In genomic region chr7:116772423-116772852, GRCh38 we compare ENCODE assay signal across 16 cellular contexts.
A peak's percentile ranks its signal among the peaks of the same experiment; 100 is the strongest.
DNase-seq lines count a peak whose midpoint lies in the region; ATAC-seq and TF ChIP-seq lines count a peak whose summit lies in the region.
"Had no signal": no experiment of that assay in that cellular context is flagged by ENCODE, and none has a peak within 500 bp of the region (broad histone marks: within the 10 kb centered on the region; RNA-seq: fewer than 3 reads in every experiment).

No MANE protein-coding gene starts in this region.

- ATAC-seq in stimulated activated naive CD8-positive, alpha-beta T cell treated with anti-CD3 and anti-CD28 coated beads, Interleukin-15, amount 100 ng/mL, for 72 hours, result no peak
- ATAC-seq: activated CD8-positive, alpha-beta memory T cell treated with anti-CD3 and anti-CD28 coated beads, Interleukin-2, amount 10 ng/mL, durations not matched to agents 7 days and 5 days had no signal

- H2AFZ ChIP-seq in fibroblast of lung (ENCODE audit: low read length) (no peak overlapping the region), MM.1S (ENCODE audit: low read length) (no peak overlapping the region)
- H2AFZ ChIP-seq: neural progenitor cell had no signal

- CTCF ChIA-PET in RWPE1 (lab: Yijun Ruan, JAX) (no interaction called here), Caco-2 (lab: Charles Lee) (no interaction called here)

- H3K9me3 Mint-ChIP-seq in osteocyte (ENCODE audit: unreplicated experiment) (peaks cover 4% of the 10 kb centered on the region), Caco-2 (ENCODE audit: unreplicated experiment) (no peaks in the 10 kb centered on the region)
- no peaks in the 10 kb centered on the region for H3K9me3 Mint-ChIP-seq in stimulated activated naive CD8-positive, alpha-beta T cell treated with anti-CD3 and anti-CD28 coated beads, Interleukin-15, amount 100 ng/mL, for 72 hours
- H3K9me3 Mint-ChIP-seq: neural progenitor cell had no signal

- H3K36me3 ChIP-seq in fibroblast of lung (ENCODE audit: control insufficient read depth, insufficient read depth, low read length) (no peaks in the 10 kb centered on the region), MM.1S (replicated peaks; ENCODE audit: insufficient read depth, low read length) (no peaks in the 10 kb centered on the region), Caco-2 (ENCODE audit: control insufficient read depth, insufficient read depth, low read length) (peaks cover 3% of the 10 kb centered on the region)
- H3K36me3 ChIP-seq: neural progenitor cell, thyroid gland had no signal

- H3K36me3 Mint-ChIP-seq in osteocyte (ENCODE audit: unreplicated experiment), result peaks cover 32% of the 10 kb centered on the region
- H3K36me3 Mint-ChIP-seq in Caco-2 (ENCODE audit: insufficient read depth, unreplicated experiment), result peaks cover 67% of the 10 kb centered on the region
- H3K36me3 Mint-ChIP-seq: activated CD8-positive, alpha-beta memory T cell treated with anti-CD3 and anti-CD28 coated beads, Interleukin-2, amount 10 ng/mL, durations not matched to agents 7 days and 5 days; neural progenitor cell had no signal

- H3K27me3 ChIP-seq in fibroblast of lung (ENCODE audit: control insufficient read depth, insufficient read depth, low read length), result no peaks in the 10 kb centered on the region
- no peaks in the 10 kb centered on the region for H3K27me3 ChIP-seq in MM.1S (replicated peaks; ENCODE audit: insufficient read depth, low read length)
- H3K27me3 ChIP-seq in Caco-2 (replicated peaks; ENCODE audit: control insufficient read depth, insufficient read depth, low read length), result no peaks in the 10 kb centered on the region
- H3K27me3 ChIP-seq: neural progenitor cell, thyroid gland had no signal

- no peaks in the 10 kb centered on the region for H3K79me2 ChIP-seq in fibroblast of lung (ENCODE audit: control insufficient read depth, insufficient read depth, low read length)
- no peaks in the 10 kb centered on the region for H3K79me2 ChIP-seq in MM.1S (ENCODE audit: low read length)

- H3K4me3 Mint-ChIP-seq in osteocyte (ENCODE audit: unreplicated experiment) (no peak overlapping the region), Caco-2 (ENCODE audit: unreplicated experiment) (no peak overlapping the region)
- no peak overlapping the region for H3K4me3 Mint-ChIP-seq in stimulated activated naive CD8-positive, alpha-beta T cell treated with anti-CD3 and anti-CD28 coated beads, Interleukin-15, amount 100 ng/mL, for 72 hours
- H3K4me3 Mint-ChIP-seq: activated CD8-positive, alpha-beta memory T cell treated with anti-CD3 and anti-CD28 coated beads, Interleukin-2, amount 10 ng/mL, durations not matched to agents 7 days and 5 days; neural progenitor cell had no signal

- BruUV-seq in Caco-2 (replicated peaks; lab: Mats Ljungman, UMichigan), result no TSS peak

- H3K4me2 ChIP-seq in fibroblast of lung (ENCODE audit: extremely low read depth, insufficient read depth, low read length) (peak overlapping the region; percentile 38), MM.1S (ENCODE audit: low read depth, low read length) (no peak overlapping the region)
- H3K4me2 ChIP-seq: neural progenitor cell had no signal

- intact Hi-C loops in Caco-2 (cut with micrococcal nuclease; ENCODE audit: unreplicated experiment), result no loop called here

- POLR2A ChIA-PET in RWPE1 (lab: Yijun Ruan, JAX; ENCODE audit: low non-redundant PET) (no interaction called here), Caco-2 (lab: Charles Lee) (no interaction called here)

- peaks cover 44% of the 10 kb centered on the region for H3K4me1 Mint-ChIP-seq in osteocyte (ENCODE audit: unreplicated experiment)
- no peaks in the 10 kb centered on the region for H3K4me1 Mint-ChIP-seq in stimulated activated naive CD8-positive, alpha-beta T cell treated with anti-CD3 and anti-CD28 coated beads, Interleukin-15, amount 100 ng/mL, for 72 hours
- peaks cover 24% of the 10 kb centered on the region for H3K4me1 Mint-ChIP-seq in Caco-2 (ENCODE audit: low read depth, unreplicated experiment)
- H3K4me1 Mint-ChIP-seq: activated CD8-positive, alpha-beta memory T cell treated with anti-CD3 and anti-CD28 coated beads, Interleukin-2, amount 10 ng/mL, durations not matched to agents 7 days and 5 days; neural progenitor cell had no signal

- H3K27ac ChIP-seq in RWPE1, result no peak overlapping the region
- H3K27ac ChIP-seq in fibroblast of lung (ENCODE audit: insufficient read depth, low read length), result peak overlapping the region; percentile 43
- no peak overlapping the region for H3K27ac ChIP-seq in MM.1S (ENCODE audit: low read length)
- H3K27ac ChIP-seq: neural progenitor cell had no signal

- TF ChIP-seq CTCF in RWPE1 (conservative IDR thresholded peaks at IDR 0.05; ENCODE audit: low read depth) (no peak), fibroblast of lung (conservative IDR thresholded peaks at IDR 0.05 in 1 of 2, IDR thresholded peaks at IDR 0.05 in 1 of 2; ENCODE audit: low read depth in 1 of 2, low read length in 2 of 2) (no peak), osteocyte (IDR thresholded peaks at IDR 0.05) (no peak), MM.1S (IDR thresholded peaks at IDR 0.05; ENCODE audit: low read length) (no peak), Caco-2 (IDR thresholded peaks at IDR 0.05; ENCODE audit: insufficient read depth in 1 of 2, low read depth in 1 of 2, low read length in 1 of 2, severe bottlenecking in 1 of 2, unreplicated experiment in 1 of 2) (no peak)

- H3K9me2 ChIP-seq in MM.1S (replicated peaks; ENCODE audit: insufficient read depth, low read length), result no peaks in the 10 kb centered on the region

- no peak overlapping the region for H3K4me3 ChIP-seq in fibroblast of lung (replicated peaks in 1 of 4; ENCODE audit: control extremely low read depth in 1 of 4, insufficient read depth in 1 of 4, low read depth in 3 of 4, low read length in 4 of 4)
- no peak overlapping the region for H3K4me3 ChIP-seq in MM.1S (ENCODE audit: low read length)
- no peak overlapping the region for H3K4me3 ChIP-seq in Caco-2 (ENCODE audit: low read depth, low read length)
- H3K4me3 ChIP-seq: neural progenitor cell, thyroid gland had no signal

- H3K4me1 ChIP-seq in fibroblast of lung (ENCODE audit: control insufficient read depth, extremely low read depth, insufficient read depth, low read length) (peaks cover 13% of the 10 kb centered on the region), MM.1S (ENCODE audit: low read length) (no peaks in the 10 kb centered on the region), Caco-2 (peaks cover 35% of the 10 kb centered on the region)
- H3K4me1 ChIP-seq: neural progenitor cell had no signal

- peak overlapping the region; percentile 40 for H3K27ac Mint-ChIP-seq in osteocyte (ENCODE audit: unreplicated experiment)
- no peak overlapping the region for H3K27ac Mint-ChIP-seq in stimulated activated naive CD8-positive, alpha-beta T cell treated with anti-CD3 and anti-CD28 coated beads, Interleukin-15, amount 100 ng/mL, for 72 hours
- H3K27ac Mint-ChIP-seq in Caco-2 (ENCODE audit: unreplicated experiment), result no peak overlapping the region
- H3K27ac Mint-ChIP-seq: activated CD8-positive, alpha-beta memory T cell treated with anti-CD3 and anti-CD28 coated beads, Interleukin-2, amount 10 ng/mL, durations not matched to agents 7 days and 5 days; neural progenitor cell had no signal

- H3K9me3 ChIP-seq in fibroblast of lung (ENCODE audit: control insufficient read depth, insufficient read depth, low read depth, low read length) (no peaks in the 10 kb centered on the region), MM.1S (replicated peaks; ENCODE audit: insufficient read depth, low read length) (no peaks in the 10 kb centered on the region), Caco-2 (no peaks in the 10 kb centered on the region)
- H3K9me3 ChIP-seq: thyroid gland had no signal

- DNase-seq in Daoy (ENCODE audit: low read depth), result peak; percentile 54
- peak; percentile 86 for DNase-seq in RWPE1 (ENCODE audit: low spot score)
- peak; percentile 39 to 87 for DNase-seq in fibroblast of lung (ENCODE audit: low read depth in 2 of 2)
- DNase-seq in osteocyte (ENCODE audit: extremely low spot score, unreplicated experiment), result no peak
- no peak for DNase-seq in anterior cingulate cortex (lab: John Stamatoyannopoulos, UW)
- DNase-seq in stimulated activated naive CD8-positive, alpha-beta T cell treated with anti-CD3 and anti-CD28 coated beads, Interleukin-15, amount 100 ng/mL, for 72 hours, result no peak
- no peak for DNase-seq in MM.1S
- no peak for DNase-seq in Caco-2
- DNase-seq: activated CD8-positive, alpha-beta memory T cell treated with anti-CD3 and anti-CD28 coated beads, Interleukin-2, amount 10 ng/mL, durations not matched to agents 7 days and 5 days; hippocampal formation; Kasumi-1; NCI-H748 treated with DMSO at 0.1 percent for 48 hours; stimulated activated CD4-positive, alpha-beta T cell treated with anti-CD3 and anti-CD28 coated beads, Interleukin-4, amount 100 ng/mL, for 24 hours; T-helper 2 cell; thyroid gland had no signal

- H4K20me1 ChIP-seq in fibroblast of lung (ENCODE audit: control insufficient read depth, extremely low read depth, insufficient read depth, low read length) (no peaks in the 10 kb centered on the region), MM.1S (ENCODE audit: insufficient read depth, low read length) (no peaks in the 10 kb centered on the region)

- no peak overlapping the region for H3K9ac ChIP-seq in fibroblast of lung (ENCODE audit: insufficient read depth, low read length)
- no peak overlapping the region for H3K9ac ChIP-seq in MM.1S (ENCODE audit: low read length)
- H3K9ac ChIP-seq: neural progenitor cell had no signal

- H3K27me3 Mint-ChIP-seq in osteocyte (ENCODE audit: unreplicated experiment), result no peaks in the 10 kb centered on the region
- peaks cover 42% of the 10 kb centered on the region for H3K27me3 Mint-ChIP-seq in stimulated activated naive CD8-positive, alpha-beta T cell treated with anti-CD3 and anti-CD28 coated beads, Interleukin-15, amount 100 ng/mL, for 72 hours
- no peaks in the 10 kb centered on the region for H3K27me3 Mint-ChIP-seq in Caco-2 (ENCODE audit: insufficient read depth, unreplicated experiment)

- H3F3A ChIP-seq in MM.1S (ENCODE audit: insufficient read depth, low read length), result no peaks in the 10 kb centered on the region

Comparison
In these comparisons a context has a peak if more than half of its experiments do, and no peak if none do; other contexts are left out.
1. DNase-seq: peak in Daoy (single experiment), RWPE1 (single experiment) and fibroblast of lung (2 of 2); none in osteocyte (single experiment), anterior cingulate cortex (0 of 58), stimulated activated naive CD8-positive, alpha-beta T cell treated with anti-CD3 and anti-CD28 coated beads, Interleukin-15, amount 100 ng/mL, for 72 hours (0 of 2), MM.1S (single experiment) and Caco-2 (0 of 2).